In genomic region chr19:17656970-17657369, GRCh38 we compare ENCODE assay signal across 31 cellular contexts. TPM values are rescaled to one million over a fixed set of nuclear protein-coding genes. Genes with fewer than 3 reads are reported as not detected.
"Had no signal": no experiment of that assay in that cellular context is flagged by ENCODE, and none has a peak within 500 bp of the region (broad histone marks: within the 10 kb centered on the region; RNA-seq: fewer than 3 reads in every experiment).

No MANE protein-coding gene starts in this region.

- H3K27ac ChIP-seq: ascending aorta, breast epithelium, cardiac muscle cell, coronary artery, WERI-Rb-1 had no signal

- H3K4me1 ChIP-seq: breast epithelium had no signal

- H3K36me3 ChIP-seq: ascending aorta, breast epithelium, cardiac muscle cell had no signal

- H3K9me3 ChIP-seq: breast epithelium had no signal

- H3K4me3 ChIP-seq: ascending aorta, breast epithelium, cardiac muscle cell, coronary artery, dorsolateral prefrontal cortex had no signal

- ATAC-seq: activated CD4-positive, CD25-positive, alpha-beta regulatory T cell treated with anti-CD3 and anti-CD28 coated beads, Interleukin-2, amount 50 U/mL, for 24 hours; activated CD8-positive, alpha-beta memory T cell treated with anti-CD3 and anti-CD28 coated beads, Interleukin-2, amount 10 ng/mL, durations not matched to agents 7 days and 5 days; activated CD8-positive, alpha-beta T cell treated with anti-CD3 and anti-CD28 coated beads, Interleukin-2, amount 10 ng/mL, durations not matched to agents 7 days and 5 days; activated naive CD8-positive, alpha-beta T cell treated with anti-CD3 and anti-CD28 coated beads, Interleukin-2, amount 50 U/mL, for 24 hours; esophagus mucosa; T-helper 17 cell had no signal

- H3K27me3 ChIP-seq: ascending aorta, breast epithelium, cardiac muscle cell, dorsolateral prefrontal cortex had no signal

- DNase-seq: activated B cell treated with CpG ODN at 0.5 μM for 24 hours; activated CD4-positive, alpha-beta T cell treated with anti-CD3 and anti-CD28 coated beads for 48 hours; activated CD4-positive, alpha-beta T cell treated with anti-CD3 and anti-CD28 coated beads, Interleukin-2, amount 50 U/mL, for 1 hour; activated CD4-positive, alpha-beta T cell treated with anti-CD3 and anti-CD28 coated beads, Interleukin-2, amount 50 U/mL, for 48 hours; activated CD8-positive, alpha-beta memory T cell treated with anti-CD3 and anti-CD28 coated beads, Interleukin-2, amount 10 ng/mL, durations not matched to agents 7 days and 5 days; activated CD8-positive, alpha-beta memory T cell treated with anti-CD3 and anti-CD28 coated beads, Interleukin-2, amount 50 U/mL, for 4 hours; activated CD8-positive, alpha-beta T cell treated with anti-CD3 and anti-CD28 coated beads, Interleukin-2, amount 10 ng/mL, durations not matched to agents 7 days and 5 days; activated effector memory CD4-positive, alpha-beta T cell treated with anti-CD3 and anti-CD28 coated beads, Interleukin-2, amount 50 U/mL, for 16 hours; activated naive CD4-positive, alpha-beta T cell treated with anti-CD3 and anti-CD28 coated beads for 36 hours; activated naive CD8-positive, alpha-beta T cell treated with anti-CD3 and anti-CD28 coated beads for 36 hours; activated naive CD8-positive, alpha-beta T cell treated with anti-CD3 and anti-CD28 coated beads, Interleukin-2, amount 50 U/mL, for 24 hours; activated T-cell treated with anti-CD3 and anti-CD28 coated beads, Interleukin-2, amount 50 U/mL, for 1 hour; activated T-cell treated with anti-CD3 and anti-CD28 coated beads, Interleukin-2, amount 50 U/mL, for 48 hours; central memory CD4-positive, alpha-beta T cell; cerebellar nuclear complex; effector memory CD4-positive, alpha-beta T cell; endodermal cell; foreskin fibroblast; head of caudate nucleus; T-helper 17 cell; T1000; WERI-Rb-1 had no signal

- FAIRE-seq: frontal cortex had no signal

RNA-seq across cellular contexts. Expression of gene UNC13A, which starts 31.2 kb away (rescaled TPM):
- total RNA-seq: activated T-helper 1 cell treated with anti-CD3 and anti-CD28 coated beads, Interleukin-12 subunit alpha, Interleukin-12 subunit beta, Interleukin-2, Interleukin-4 antibody, amounts not matched to agents 30 ng/mL and 10 ng/mL and 1 ng/mL, durations not matched to agents 14 hours and 24 hours and 36 hours; T-helper 17 cell had no signal
